Comparison of ENCODE assay signal across 23 cellular contexts in genomic region chr1:227066999-227067398, GRCh38.
DNase-seq lines count a peak whose midpoint lies in the region; ATAC-seq, FAIRE-seq and TF ChIP-seq lines count a peak whose summit lies in the region.
"Had no signal": no experiment of that assay in that cellular context is flagged by ENCODE, and none has a peak within 500 bp of the region (broad histone marks: within the 10 kb centered on the region; RNA-seq: fewer than 3 reads in every experiment).

No MANE protein-coding gene starts in this region.

- TF ChIP-seq CTCF in GM23338 (conservative IDR thresholded peaks at IDR 0.05; ENCODE audit: low read depth in 2 of 2) = no peak
- no peak for TF ChIP-seq CTCF in astrocyte (IDR thresholded peaks at IDR 0.05; ENCODE audit: insufficient read depth, low read depth, low read length)
- no peak for TF ChIP-seq CTCF in progenitor cell of endocrine pancreas (IDR thresholded peaks at IDR 0.05; ENCODE audit: unreplicated experiment)
- no peak for TF ChIP-seq CTCF in Peyer's patch (IDR thresholded peaks at IDR 0.05)

- no peaks in the 10 kb centered on the region for H3K9me3 Mint-ChIP-seq in GM23338
- no peaks in the 10 kb centered on the region for H3K9me3 Mint-ChIP-seq in astrocyte (ENCODE audit: unreplicated experiment)
- H3K9me3 Mint-ChIP-seq in progenitor cell of endocrine pancreas (ENCODE audit: low read depth) = no peaks in the 10 kb centered on the region

- H3K27ac ChIP-seq in GM23338 (ENCODE audit: low read depth) (no peak overlapping the region), astrocyte (ENCODE audit: low read depth, low read length) (no peak overlapping the region), Peyer's patch (no peak overlapping the region)
- H3K27ac ChIP-seq: A549, RWPE1 had no signal

- peaks cover 16% of the 10 kb centered on the region; the same call in 2 of the 3 replicates for H3K36me3 Mint-ChIP-seq in GM23338 (ENCODE audit: low read depth)
- H3K36me3 Mint-ChIP-seq in astrocyte (ENCODE audit: low read depth, unreplicated experiment) = peaks cover 2% of the 10 kb centered on the region
- H3K36me3 Mint-ChIP-seq in progenitor cell of endocrine pancreas (ENCODE audit: insufficient read depth) = peaks cover 2% of the 10 kb centered on the region
- H3K36me3 Mint-ChIP-seq: CD4-positive, alpha-beta memory T cell had no signal

- no peaks in the 10 kb centered on the region for H3K79me2 ChIP-seq in GM23338 (replicated peaks; ENCODE audit: insufficient read depth)
- H3K79me2 ChIP-seq in astrocyte (ENCODE audit: insufficient read depth, low read length) = no peaks in the 10 kb centered on the region

- no peak overlapping the region for H3K9ac ChIP-seq in astrocyte (ENCODE audit: low read length)

- DNase-seq in GM23338 (ENCODE audit: low spot score) (no peak), astrocyte (ENCODE audit: low read depth) (no peak), left kidney (ENCODE audit: low read depth, low spot score) (peak; percentile 2), progenitor cell of endocrine pancreas (ENCODE audit: low spot score, unreplicated experiment) (no peak), NCI-H1436 (lab: John Stamatoyannopoulos, UW) (no peak), Peyer's patch (no peak), HAP-1 (ENCODE audit: low spot score in 2 of 2) (no peak)
- DNase-seq: AML-193; C1 segment of cervical spinal cord; CD4-positive, alpha-beta memory T cell; COR-L47; GF-D8; MV-4-11; NCI-H1105; NCI-H146; NCI-H1930; NCI-H2107; NCI-H524; NCI-H748 treated with DMSO at 0.1 percent for 48 hours; SHP77 had no signal

- H3K9me2 ChIP-seq in GM23338 (ENCODE audit: insufficient read depth) = no peaks in the 10 kb centered on the region

- no peaks in the 10 kb centered on the region for H3K9me3 ChIP-seq in astrocyte (ENCODE audit: insufficient read depth, low read depth, low read length)
- no peaks in the 10 kb centered on the region for H3K9me3 ChIP-seq in Peyer's patch
- no peaks in the 10 kb centered on the region for H3K9me3 ChIP-seq in HAP-1
- H3K9me3 ChIP-seq: A549 had no signal

- no peak for ATAC-seq in GM23338
- ATAC-seq: A549 had no signal

- H3K27me3 ChIP-seq in GM23338 (ENCODE audit: insufficient read depth) = no peaks in the 10 kb centered on the region
- no peaks in the 10 kb centered on the region for H3K27me3 ChIP-seq in astrocyte (ENCODE audit: insufficient read depth, low read length)
- no peaks in the 10 kb centered on the region for H3K27me3 ChIP-seq in Peyer's patch
- no peaks in the 10 kb centered on the region for H3K27me3 ChIP-seq in HAP-1 (ENCODE audit: low read depth)

- H3K4me3 ChIP-seq in GM23338 (no peak overlapping the region), astrocyte (ENCODE audit: insufficient read depth, low read depth, low read length) (no peak overlapping the region), Peyer's patch (no peak overlapping the region), HAP-1 (no peak overlapping the region)
- H3K4me3 ChIP-seq: A549 had no signal

- no peak overlapping the region for H2AFZ ChIP-seq in GM23338
- H2AFZ ChIP-seq in astrocyte (ENCODE audit: low read depth, low read length) = no peak overlapping the region

- no peaks in the 10 kb centered on the region for H3K27me3 Mint-ChIP-seq in GM23338 (ENCODE audit: insufficient read depth, low read depth, poor library complexity)
- H3K27me3 Mint-ChIP-seq in astrocyte (ENCODE audit: low read depth, unreplicated experiment) = no peaks in the 10 kb centered on the region
- H3K27me3 Mint-ChIP-seq in progenitor cell of endocrine pancreas = no peaks in the 10 kb centered on the region

- H3K27ac Mint-ChIP-seq in GM23338 (peak overlapping the region; percentile 77; the same call in 1 of the 2 replicates), astrocyte (ENCODE audit: unreplicated experiment) (peak overlapping the region; percentile 27), progenitor cell of endocrine pancreas (no peak overlapping the region)
- H3K27ac Mint-ChIP-seq: CD4-positive, alpha-beta memory T cell had no signal

- no peak for FAIRE-seq in astrocyte (lab: Jason Lieb, UNC)
- FAIRE-seq: A549, GM12891 had no signal

- peaks cover 3% of the 10 kb centered on the region; the same call in 1 of the 2 replicates for H3K4me1 ChIP-seq in GM23338 (ENCODE audit: insufficient read depth)
- no peaks in the 10 kb centered on the region for H3K4me1 ChIP-seq in astrocyte (ENCODE audit: insufficient read depth, low read length)
- no peaks in the 10 kb centered on the region for H3K4me1 ChIP-seq in Peyer's patch
- H3K4me1 ChIP-seq in HAP-1 = peaks cover 21% of the 10 kb centered on the region
- H3K4me1 ChIP-seq: A549 had no signal

- H3K4me1 Mint-ChIP-seq in GM23338 (peaks cover 4% of the 10 kb centered on the region), astrocyte (ENCODE audit: low read depth, unreplicated experiment) (peaks cover 13% of the 10 kb centered on the region), progenitor cell of endocrine pancreas (ENCODE audit: low read depth) (peaks cover 3% of the 10 kb centered on the region)
- H3K4me1 Mint-ChIP-seq: CD4-positive, alpha-beta memory T cell had no signal

- no peak for TF ChIP-seq POLR2A in Peyer's patch (IDR thresholded peaks at IDR 0.05)

- H3K36me3 ChIP-seq in GM23338 (ENCODE audit: insufficient read depth) = no peaks in the 10 kb centered on the region
- H3K36me3 ChIP-seq in astrocyte (ENCODE audit: insufficient read depth, low read length) = peaks cover 7% of the 10 kb centered on the region
- H3K36me3 ChIP-seq in Peyer's patch = peaks cover 0 to 12% (median 0%) of the 10 kb centered on the region in 3 donors
- H3K36me3 ChIP-seq in HAP-1 (replicated peaks) = 0 out of 2 replicates have a peak, but pooled peaks cover 2% of the 10 kb centered on the region

- H3F3A ChIP-seq in GM23338 (replicated peaks; ENCODE audit: low read depth) = no peaks in the 10 kb centered on the region

- H3K4me3 Mint-ChIP-seq in GM23338 (no peak overlapping the region), astrocyte (ENCODE audit: unreplicated experiment) (no peak overlapping the region), progenitor cell of endocrine pancreas (ENCODE audit: low read depth) (no peak overlapping the region)
- H3K4me3 Mint-ChIP-seq: CD4-positive, alpha-beta memory T cell had no signal

- in situ Hi-C loops in HAP-1 (cut with MboI; ENCODE audit: low sequenced_read_pairs) = no loop called here

- H3K4me2 ChIP-seq in GM23338 (no peak overlapping the region), astrocyte (ENCODE audit: low read length) (no peak overlapping the region)
- H3K4me2 ChIP-seq: A549 had no signal

- no peaks in the 10 kb centered on the region for H4K20me1 ChIP-seq in GM23338 (replicated peaks; ENCODE audit: insufficient read depth)
- no peaks in the 10 kb centered on the region for H4K20me1 ChIP-seq in astrocyte (ENCODE audit: insufficient read depth, low read length)

TF ChIP-seq in GM23338, 12 proteins besides CTCF, POLR2A, EP300 and RAD21 (continues in another document):
- TF ChIP-seq EZH2 (IDR thresholded peaks at IDR 0.05; ENCODE audit: low read depth, unreplicated experiment) (no peak), CREB1 (CRISPR knock-in tag; IDR thresholded peaks at IDR 0.05; ENCODE audit: low read depth) (no peak), ETS1 (IDR thresholded peaks at IDR 0.05) (no peak), REST (IDR thresholded peaks at IDR 0.05; ENCODE audit: unreplicated experiment) (no peak), JUNB (IDR thresholded peaks at IDR 0.05; ENCODE audit: unreplicated experiment) (no peak), STAT1 (IDR thresholded peaks at IDR 0.05; ENCODE audit: unreplicated experiment) (no peak)
